20 cellular contexts compared by ENCODE assay signal in genomic region chr4:30295652-30296051, GRCh38.
"Had no signal": no experiment of that assay in that cellular context is flagged by ENCODE, and none has a peak within 500 bp of the region (broad histone marks: within the 10 kb centered on the region; RNA-seq: fewer than 3 reads in every experiment).

No MANE protein-coding gene starts in this region.

- H3K4me3 Mint-ChIP-seq: activated B cell treated with CpG ODN at 0.5 μM for 24 hours; activated CD8-positive, alpha-beta T cell treated with anti-CD3 and anti-CD28 coated beads, Interleukin-2, amount 10 ng/mL, durations not matched to agents 7 days and 5 days; activated naive CD4-positive, alpha-beta T cell treated with anti-CD3 and anti-CD28 coated beads for 36 hours; activated T-cell treated with anti-CD3 and anti-CD28 coated beads, Interleukin-2, amount 50 U/mL, for 24 hours; brain; neural crest cell had no signal

- H3K27ac ChIP-seq: colonic mucosa, gastrocnemius medialis, prostate gland, right atrium auricular region, thyroid gland had no signal

- H3K36me3 Mint-ChIP-seq: brain had no signal

- H3K9me3 ChIP-seq: colonic mucosa, gastrocnemius medialis, prostate gland, right atrium auricular region, thyroid gland had no signal

- H3K36me3 ChIP-seq: colonic mucosa, gastrocnemius medialis, prostate gland, right atrium auricular region, thyroid gland had no signal

- H3K27me3 ChIP-seq: colonic mucosa, gastrocnemius medialis, right atrium auricular region, thyroid gland had no signal

- H3K4me3 ChIP-seq: colonic mucosa, gastrocnemius medialis, prostate gland, right atrium auricular region, thyroid gland had no signal

- H3K4me1 Mint-ChIP-seq: activated B cell treated with CpG ODN at 0.5 μM for 24 hours, brain, neural crest cell had no signal

- H3K27ac Mint-ChIP-seq: activated B cell treated with CpG ODN at 0.5 μM for 24 hours; activated CD8-positive, alpha-beta T cell treated with anti-CD3 and anti-CD28 coated beads, Interleukin-2, amount 10 ng/mL, durations not matched to agents 7 days and 5 days; activated naive CD4-positive, alpha-beta T cell treated with anti-CD3 and anti-CD28 coated beads for 36 hours; activated T-cell treated with anti-CD3 and anti-CD28 coated beads, Interleukin-2, amount 50 U/mL, for 24 hours; activated T-helper 2 cell treated with anti-CD3 and anti-CD28 coated beads, Interferon-gamma antibody, Interleukin-2, Interleukin-4, amounts not matched to agents 10 μg/mL and 5 μg/mL and 100 μg/mL, durations not matched to agents 14 hours and 24 hours and 36 hours; brain had no signal

- H3K4me1 ChIP-seq: colonic mucosa, gastrocnemius medialis, prostate gland, right atrium auricular region, thyroid gland had no signal

- H3K9me3 Mint-ChIP-seq: neural crest cell had no signal

- DNase-seq: activated B cell treated with CpG ODN at 0.5 μM for 24 hours; activated CD4-positive, alpha-beta T cell treated with anti-CD3 and anti-CD28 coated beads for 48 hours; activated CD8-positive, alpha-beta T cell treated with anti-CD3 and anti-CD28 coated beads, Interleukin-2, amount 10 ng/mL, durations not matched to agents 7 days and 5 days; activated naive CD4-positive, alpha-beta T cell treated with anti-CD3 and anti-CD28 coated beads for 36 hours; activated T-cell treated with anti-CD3 and anti-CD28 coated beads, Interleukin-2, amount 50 U/mL, for 24 hours; anterior cingulate cortex; caudate nucleus; colonic mucosa; erythroblast; gastrocnemius medialis; head of caudate nucleus; left ventricle myocardium superior; stimulated activated CD4-positive, alpha-beta T cell treated with anti-CD3 and anti-CD28 coated beads, Interleukin-2, amount 100 ng/mL, for 24 hours; stimulated activated naive CD4-positive, alpha-beta T cell treated with Interleukin-2 at 50 U/mL for 16 hours; thyroid gland had no signal

- H3K27me3 Mint-ChIP-seq: activated B cell treated with CpG ODN at 0.5 μM for 24 hours; activated T-cell treated with anti-CD3 and anti-CD28 coated beads, Interleukin-2, amount 50 U/mL, for 24 hours had no signal

- ATAC-seq: activated CD8-positive, alpha-beta T cell treated with anti-CD3 and anti-CD28 coated beads, Interleukin-2, amount 10 ng/mL, durations not matched to agents 7 days and 5 days; gastrocnemius medialis; left ventricle myocardium superior had no signal
